In the genomic region with DNA sequence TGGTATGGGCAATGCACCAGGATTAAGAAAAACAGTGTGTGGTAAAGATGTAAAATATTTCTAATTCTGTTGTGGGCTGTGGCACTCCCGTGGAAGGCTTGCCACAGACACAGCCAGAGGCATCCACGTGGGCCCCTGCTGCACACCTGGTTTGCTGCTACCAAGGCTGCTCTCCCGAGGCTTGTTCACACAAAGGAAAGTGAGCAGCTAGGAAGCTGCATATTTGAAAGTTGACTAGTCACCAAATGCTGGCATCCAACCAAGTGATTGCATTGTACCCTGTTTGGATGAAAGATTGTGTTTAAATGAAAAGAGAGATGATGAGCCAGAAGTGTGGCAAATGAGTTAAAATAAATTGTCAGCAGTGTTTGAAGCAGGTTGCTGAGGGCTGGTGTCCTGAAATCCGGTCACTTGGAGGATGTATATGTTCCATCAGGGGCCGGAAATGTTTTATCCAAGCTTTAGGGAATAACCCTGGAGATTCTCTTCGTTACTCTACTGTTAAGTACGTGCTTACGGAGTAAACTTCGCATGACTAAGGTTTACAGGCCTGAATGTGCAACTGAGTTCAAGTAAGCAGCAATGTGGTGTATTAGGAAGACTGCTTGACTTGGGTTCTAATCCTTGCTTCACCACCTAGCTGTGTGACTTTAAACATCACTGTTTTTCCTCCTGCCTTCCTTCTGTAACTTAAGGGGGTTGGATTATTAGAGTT, we compare ENCODE assay signal across 10 cellular contexts.
A peak's percentile ranks its signal among the peaks of the same experiment; 100 is the strongest.
DNase-seq lines count a peak whose midpoint lies in the region; ATAC-seq and TF ChIP-seq lines count a peak whose summit lies in the region.
"Had no signal": no experiment of that assay in that cellular context is flagged by ENCODE, and none has a peak within 500 bp of the region (broad histone marks: within the 10 kb centered on the region; RNA-seq: fewer than 3 reads in every experiment).

No MANE protein-coding gene starts in this region.

- H2BK20ac ChIP-seq in IMR-90 (ENCODE audit: low read depth, low read length), result peak overlapping the region; percentile 62; the same call in 1 of the 2 replicates

- no peak overlapping the region for H3K23ac ChIP-seq in IMR-90 (ENCODE audit: low read depth, low read length)

- no peaks in the 10 kb centered on the region for H3K27me3 ChIP-seq in IMR-90 (ENCODE audit: control insufficient read depth, insufficient read depth, low read length)
- no peaks in the 10 kb centered on the region for H3K27me3 ChIP-seq in right atrium auricular region
- no peaks in the 10 kb centered on the region for H3K27me3 ChIP-seq in dorsolateral prefrontal cortex
- H3K27me3 ChIP-seq: ovary had no signal

- POLR2A ChIA-PET in IMR-90 (lab: Charles Lee; ENCODE audit: unreplicated experiment), result no interaction called here

- H3K4ac ChIP-seq in IMR-90 (ENCODE audit: low read depth, low read length), result peak overlapping the region; percentile 52

- H3K36me3 ChIP-seq in IMR-90 (ENCODE audit: control insufficient read depth, insufficient read depth, low read length), result no peaks in the 10 kb centered on the region
- peaks cover 3% of the 10 kb centered on the region for H3K36me3 ChIP-seq in right atrium auricular region
- H3K36me3 ChIP-seq: ovary had no signal

- no peak overlapping the region for H2BK15ac ChIP-seq in IMR-90 (ENCODE audit: low read depth, low read length)

- H2AK5ac ChIP-seq in IMR-90 (ENCODE audit: low read depth, low read length), result no peak overlapping the region; the same call in 1 of the 2 replicates

- BruUV-seq in IMR-90 (replicated peaks; lab: Mats Ljungman, UMichigan), result no TSS peak

- H3K14ac ChIP-seq in IMR-90 (replicated peaks; ENCODE audit: low read depth, low read length), result no peak overlapping the region

- CTCF ChIA-PET in IMR-90 (lab: Yijun Ruan, JAX), result interaction anchor here (0.9 to 2.0 kb wide), 2 partner anchors 23 to 51 kb away, joined by 3 to 4 read pairs; no protein-coding TSS in a partner anchor

- dilution Hi-C loops in IMR-90 (cut with HindIII; ENCODE audit: low sequenced_read_pairs, unreplicated experiment), result no loop called here

- H3K9me1 ChIP-seq in IMR-90 (ENCODE audit: insufficient read depth, low read length), result peaks cover 4% of the 10 kb centered on the region

- no peak for TF ChIP-seq POLR2A in IMR-90 (IDR thresholded peaks at IDR 0.05; ENCODE audit: low read depth, low read length)

- in situ Hi-C loops in IMR-90 (cut with MboI; ENCODE audit: low sequenced_read_pairs), result no loop called here

- peak overlapping the region; percentile 46; the same call in 1 of the 2 replicates for H3K4me2 ChIP-seq in IMR-90 (ENCODE audit: low read depth, low read length)

- no peak for TF ChIP-seq CTCF in IMR-90 (conservative IDR thresholded peaks at IDR 0.05; ENCODE audit: low read depth, low read length)
- no peak for TF ChIP-seq CTCF in right atrium auricular region (IDR thresholded peaks at IDR 0.05)
- TF ChIP-seq CTCF in dorsolateral prefrontal cortex (IDR thresholded peaks at IDR 0.05 in 54 of 56, conservative IDR thresholded peaks at IDR 0.05 in 2 of 56; ENCODE audit: low read depth in 1 of 56, partially characterized antibody in 56 of 56), result no peak

- H3K27ac ChIP-seq in IMR-90 (ENCODE audit: insufficient read depth, low read length) (no peak overlapping the region), right atrium auricular region (no peak overlapping the region), dorsolateral prefrontal cortex (no peak overlapping the region)
- H3K27ac ChIP-seq: ovary had no signal

- H2AK9ac ChIP-seq in IMR-90 (replicated peaks; ENCODE audit: low read depth, low read length, poor library complexity), result no peak overlapping the region

- H3K4me1 ChIP-seq in IMR-90 (ENCODE audit: control insufficient read depth, insufficient read depth, low read length) (peaks cover 14% of the 10 kb centered on the region), right atrium auricular region (no peaks in the 10 kb centered on the region)

- H4K20me1 ChIP-seq in IMR-90 (ENCODE audit: insufficient read depth, low read length), result no peaks in the 10 kb centered on the region

- H2BK5ac ChIP-seq in IMR-90 (ENCODE audit: low read depth, low read length, poor library complexity, severe bottlenecking), result peak overlapping the region; percentile 90

- peak; percentile 60 for ATAC-seq in IMR-90 (ENCODE audit: low read depth)
- peak; percentile 21 for ATAC-seq in left lobe of liver

- H3K9me3 ChIP-seq in IMR-90 (ENCODE audit: control insufficient read depth, insufficient read depth, low read length), result no peaks in the 10 kb centered on the region
- no peaks in the 10 kb centered on the region for H3K9me3 ChIP-seq in right atrium auricular region
- H3K9me3 ChIP-seq: ovary had no signal

- WGBS in IMR-90 (ENCODE audit: extremely low coverage in 2 of 2, insufficient read length in 1 of 2), 2 experiments, result 58% methylated on average over 6 of the region's 9 CpGs; no CpG with 5 or more reads in 1 of the 2 experiments

- H2AFZ ChIP-seq in IMR-90 (replicated peaks; ENCODE audit: low read length, poor library complexity), result no peak overlapping the region

- no peak for TF ChIP-seq RAD21 in IMR-90 (IDR thresholded peaks at IDR 0.05; ENCODE audit: low read length)

- intact Hi-C loops in IMR-90 (cut with micrococcal nuclease) (no loop called here), dorsolateral prefrontal cortex (cut with DNase I) (no loop called here)

- no peak overlapping the region; a peak in 1 of 4 replicates for H4K8ac ChIP-seq in IMR-90 (ENCODE audit: low read depth in 2 of 2, low read length in 2 of 2)

- peak overlapping the region; percentile 15; the same call in 1 of the 2 replicates for H4K5ac ChIP-seq in IMR-90 (ENCODE audit: low read depth, low read length)

- H3K9ac ChIP-seq in IMR-90 (ENCODE audit: low read depth, low read length), result no peak overlapping the region

- DNase-seq in COLO829 (ENCODE audit: low spot score) (peak; percentile 28), IMR-90 (peak; percentile 92), astrocyte of the hippocampus (ENCODE audit: low read depth, low spot score) (peak; percentile 86), left lobe of liver (ENCODE audit: low spot score) (no peak), NCI-H82 treated with DMSO at 0.1 percent for 48 hours (lab: John Stamatoyannopoulos, UW; ENCODE audit: unreplicated experiment) (no peak), right atrium auricular region (ENCODE audit: low spot score) (no peak), SK-N-DZ (ENCODE audit: low spot score) (no peak), dorsolateral prefrontal cortex (no peak)
- DNase-seq: NCI-H446, ovary had no signal

- H3K18ac ChIP-seq in IMR-90 (ENCODE audit: low read depth, low read length), result peak overlapping the region; percentile 78; the same call in 1 of the 2 replicates

- H3K4me3 ChIP-seq in IMR-90 (ENCODE audit: insufficient read depth, low read depth, low read length) (no peak overlapping the region), right atrium auricular region (no peak overlapping the region), dorsolateral prefrontal cortex (no peak overlapping the region)
- H3K4me3 ChIP-seq: ovary had no signal

- peak overlapping the region; percentile 28; the same call in 1 of the 2 replicates for H2BK120ac ChIP-seq in IMR-90 (ENCODE audit: low read depth, low read length)

- no peak overlapping the region for H4K91ac ChIP-seq in IMR-90 (ENCODE audit: insufficient read depth, low read depth, low read length)

- H3K56ac ChIP-seq in IMR-90 (ENCODE audit: extremely low read depth, insufficient read depth, low read length), result peak overlapping the region; percentile 10; the same call in 1 of the 2 replicates

- no peaks in the 10 kb centered on the region for H3K79me1 ChIP-seq in IMR-90 (ENCODE audit: low read depth in 1 of 2, low read length in 2 of 2)

TF ChIP-seq in IMR-90, 13 proteins besides CTCF, POLR2A, EP300 and RAD21:
- TF ChIP-seq CEBPB (IDR thresholded peaks at IDR 0.05; ENCODE audit: low read depth, low read length), result peak; percentile 87
- TF ChIP-seq SMC3 (IDR thresholded peaks at IDR 0.05; ENCODE audit: low read depth, low read length), result no peak
- TF ChIP-seq, protein P1, sequence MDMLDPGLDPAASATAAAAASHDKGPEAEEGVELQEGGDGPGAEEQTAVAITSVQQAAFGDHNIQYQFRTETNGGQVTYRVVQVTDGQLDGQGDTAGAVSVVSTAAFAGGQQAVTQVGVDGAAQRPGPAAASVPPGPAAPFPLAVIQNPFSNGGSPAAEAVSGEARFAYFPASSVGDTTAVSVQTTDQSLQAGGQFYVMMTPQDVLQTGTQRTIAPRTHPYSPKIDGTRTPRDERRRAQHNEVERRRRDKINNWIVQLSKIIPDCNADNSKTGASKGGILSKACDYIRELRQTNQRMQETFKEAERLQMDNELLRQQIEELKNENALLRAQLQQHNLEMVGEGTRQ (IDR thresholded peaks at IDR 0.05; ENCODE audit: low read depth, low read length), result peak; percentile 45; the same call in 1 of the 2 replicates
- no peak for TF ChIP-seq CHD1 (IDR thresholded peaks at IDR 0.05; ENCODE audit: low read depth, low read length)
- no peak for TF ChIP-seq BHLHE40 (IDR thresholded peaks at IDR 0.05; ENCODE audit: low read depth, low read length)
- no peak for TF ChIP-seq MAFK (IDR thresholded peaks at IDR 0.05; ENCODE audit: low read depth, low read length)
- TF ChIP-seq MAZ (IDR thresholded peaks at IDR 0.05; ENCODE audit: borderline replicate concordance, low read depth, low read length), result no peak
- TF ChIP-seq RFX5 (IDR thresholded peaks at IDR 0.05; ENCODE audit: low read depth, low read length), result no peak
- TF ChIP-seq, protein P2, sequence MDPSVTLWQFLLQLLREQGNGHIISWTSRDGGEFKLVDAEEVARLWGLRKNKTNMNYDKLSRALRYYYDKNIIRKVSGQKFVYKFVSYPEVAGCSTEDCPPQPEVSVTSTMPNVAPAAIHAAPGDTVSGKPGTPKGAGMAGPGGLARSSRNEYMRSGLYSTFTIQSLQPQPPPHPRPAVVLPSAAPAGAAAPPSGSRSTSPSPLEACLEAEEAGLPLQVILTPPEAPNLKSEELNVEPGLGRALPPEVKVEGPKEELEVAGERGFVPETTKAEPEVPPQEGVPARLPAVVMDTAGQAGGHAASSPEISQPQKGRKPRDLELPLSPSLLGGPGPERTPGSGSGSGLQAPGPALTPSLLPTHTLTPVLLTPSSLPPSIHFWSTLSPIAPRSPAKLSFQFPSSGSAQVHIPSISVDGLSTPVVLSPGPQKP (IDR thresholded peaks at IDR 0.05; ENCODE audit: borderline replicate concordance, low read depth, low read length), result no peak
- no peak for TF ChIP-seq FOS (IDR thresholded peaks at IDR 0.05; ENCODE audit: low read depth, low read length)
- TF ChIP-seq MXI1 (IDR thresholded peaks at IDR 0.05; ENCODE audit: borderline replicate concordance, low read depth, low read length), result 0 out of 2 replicates have a peak, but pooled peaks have one; percentile 18

Comparison
In these comparisons a context has a peak if more than half of its experiments do, and no peak if none do; other contexts are left out.
1. DNase-seq: peak in COLO829 (single experiment), IMR-90 (single experiment) and astrocyte of the hippocampus (single experiment); none in left lobe of liver (single experiment), NCI-H82 treated with DMSO at 0.1 percent for 48 hours (single experiment), right atrium auricular region (single experiment), SK-N-DZ (single experiment) and dorsolateral prefrontal cortex (0 of 10).